26 cellular contexts compared by ENCODE assay signal in the genomic region with DNA sequence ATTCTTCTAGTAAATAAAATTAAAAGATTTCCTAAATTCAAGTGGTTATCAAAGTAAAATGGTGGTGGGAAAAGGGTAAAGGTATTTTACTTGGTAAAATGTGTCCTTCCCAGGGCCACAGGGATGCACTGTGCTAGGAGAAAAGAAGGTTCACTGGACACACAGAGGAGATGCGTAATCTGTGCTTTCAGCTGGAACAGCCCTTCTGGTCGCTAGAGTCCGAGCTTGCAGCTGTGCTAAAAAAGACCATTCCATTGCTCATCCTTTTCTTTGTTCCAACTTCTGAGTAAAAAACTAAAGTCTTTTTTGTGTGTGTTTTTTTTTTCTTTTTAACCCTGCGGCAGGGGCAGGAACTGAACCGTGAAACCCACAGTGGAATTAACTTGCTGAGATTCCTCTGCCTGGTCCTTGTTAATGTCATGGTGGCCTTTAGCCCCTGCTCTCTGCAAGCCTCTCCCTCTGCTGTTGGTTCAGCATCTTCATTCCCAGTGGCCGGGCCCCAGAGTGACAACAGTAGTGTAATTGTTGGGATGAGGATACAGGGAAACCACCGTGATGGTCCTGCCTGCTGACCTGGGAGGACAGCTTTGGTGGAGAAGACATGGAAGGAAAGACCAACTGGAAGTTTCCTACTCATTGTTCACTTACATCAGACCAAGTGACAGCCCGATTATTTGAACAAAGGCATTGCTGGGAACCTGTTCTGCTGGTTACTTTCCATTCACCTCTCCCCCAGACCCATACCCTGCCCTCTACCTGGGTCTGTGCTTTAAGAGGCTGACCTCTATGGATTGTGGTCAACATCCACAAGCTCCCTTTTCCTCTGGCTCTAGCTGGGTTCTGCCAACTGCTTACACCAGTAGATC. TPM values are rescaled to one million over a fixed set of nuclear protein-coding genes. Genes with fewer than 3 reads are reported as not detected.
"Had no signal": no experiment of that assay in that cellular context is flagged by ENCODE, and none has a peak within 500 bp of the region (broad histone marks: within the 10 kb centered on the region; RNA-seq: fewer than 3 reads in every experiment).

No MANE protein-coding gene starts in this region.

- H3K36me3 ChIP-seq: gastrocnemius medialis, left lung, ovary, right lobe of liver, tibial artery had no signal

- ATAC-seq: gastrocnemius medialis; left cardiac atrium; left lung; mucosa of descending colon; natural killer cell treated with Interleukin-12 subunit alpha and Interleukin-12 subunit beta and Interleukin-15 and Interleukin-18, amount 100 ng/mL, for 72 hours; psoas muscle; right lobe of liver; stimulated activated naive CD8-positive, alpha-beta T cell treated with anti-CD3 and anti-CD28 coated beads, Interleukin-15, Interleukin-2, amounts not matched to agents 100 U/mL and 50 U/mL, for 24 hours had no signal

- DNase-seq: dorsolateral prefrontal cortex; effector CD4-positive, alpha-beta T cell; foreskin fibroblast; gastrocnemius medialis; head of caudate nucleus; kidney; left cardiac atrium; left lung; mesenchymal stem cell; mucosa of descending colon; naive B cell; nucleus accumbens; ovary; posterior cingulate gyrus; psoas muscle; right lobe of liver; stimulated activated CD4-positive, alpha-beta T cell treated with anti-CD3 and anti-CD28 coated beads, Interleukin-12 subunit alpha, Interleukin-12 subunit beta, amount 100 ng/mL, for 4 hours; stimulated activated CD4-positive, alpha-beta T cell treated with anti-CD3 and anti-CD28 coated beads, Interleukin-1b, Interleukin-23, amount 100 ng/mL, for 48 hours; stimulated activated CD4-positive, alpha-beta T cell treated with anti-CD3 and anti-CD28 coated beads, Interleukin-4, amount 100 ng/mL, for 1 hour; stimulated activated CD8-positive, alpha-beta memory T cell treated with anti-CD3 and anti-CD28 coated beads, Interleukin-4, amount 100 ng/mL, for 48 hours; stimulated activated naive CD8-positive, alpha-beta T cell treated with anti-CD3 and anti-CD28 coated beads, Interleukin-15, Interleukin-2, amounts not matched to agents 100 U/mL and 50 U/mL, for 24 hours; substantia nigra; testis; tibial artery had no signal

- H3K4me2 ChIP-seq: smooth muscle cell had no signal

- H3K27me3 ChIP-seq: gastrocnemius medialis, ovary, right lobe of liver, testis had no signal

- H3K9me3 ChIP-seq: gastrocnemius medialis, left lung, mucosa of descending colon, ovary, psoas muscle, right lobe of liver, testis, tibial artery had no signal

- H3K4me3 ChIP-seq: dorsolateral prefrontal cortex, gastrocnemius medialis, left lung, mucosa of descending colon, ovary, psoas muscle, right lobe of liver, smooth muscle cell, testis, tibial artery had no signal

- H3K4me1 ChIP-seq: gastrocnemius medialis, left lung, psoas muscle, right lobe of liver, testis, tibial artery had no signal

- H3K27ac ChIP-seq: dorsolateral prefrontal cortex, gastrocnemius medialis, left lung, ovary, psoas muscle, right lobe of liver, testis, tibial artery had no signal

RNA-seq across cellular contexts. Expression of a gene that starts 31.9 kb away (rescaled TPM):
- total RNA-seq: natural killer cell treated with Interleukin-12 subunit alpha and Interleukin-12 subunit beta and Interleukin-15 and Interleukin-18, amount 100 ng/mL, for 72 hours had no signal
